ENCODE assay signal across 19 cellular contexts in genomic region chr6:22271044-22271443, GRCh38. TPM values are rescaled to one million over a fixed set of nuclear protein-coding genes. Genes with fewer than 3 reads are reported as not detected.
DNase-seq lines count a peak whose midpoint lies in the region; ATAC-seq and TF ChIP-seq lines count a peak whose summit lies in the region.
"Had no signal": no experiment of that assay in that cellular context is flagged by ENCODE, and none has a peak within 500 bp of the region (broad histone marks: within the 10 kb centered on the region; RNA-seq: fewer than 3 reads in every experiment).

No MANE protein-coding gene starts in this region.

- H3K4me3 ChIP-seq in Loucy (ENCODE audit: low read length, poor library complexity, severe bottlenecking) (peak overlapping the region; percentile 50), osteoblast (ENCODE audit: insufficient read depth, low read length) (no peak overlapping the region), ovary (no peak overlapping the region), left lung (no peak overlapping the region)
- H3K4me3 ChIP-seq: ascending aorta, gastroesophageal sphincter, HAP-1 had no signal

- H3K4me2 ChIP-seq in Loucy (ENCODE audit: low read depth, low read length, poor library complexity, severe bottlenecking) = peak overlapping the region; percentile 68
- no peak overlapping the region for H3K4me2 ChIP-seq in osteoblast (ENCODE audit: insufficient read depth, low read length)

- no peaks in the 10 kb centered on the region for H3K36me3 ChIP-seq in Loucy (ENCODE audit: insufficient read depth, low read length)
- H3K36me3 ChIP-seq in osteoblast (ENCODE audit: insufficient read depth, low read length) = no peaks in the 10 kb centered on the region
- no peaks in the 10 kb centered on the region for H3K36me3 ChIP-seq in ovary
- no peaks in the 10 kb centered on the region for H3K36me3 ChIP-seq in left lung
- H3K36me3 ChIP-seq: ascending aorta, gastroesophageal sphincter, HAP-1 had no signal

- no peak for TF ChIP-seq CTCF in Loucy (conservative IDR thresholded peaks at IDR 0.05; ENCODE audit: low read length)
- no peak for TF ChIP-seq CTCF in osteoblast (IDR thresholded peaks at IDR 0.05; ENCODE audit: extremely low read depth, low read depth, low read length)
- TF ChIP-seq CTCF in ovary (IDR thresholded peaks at IDR 0.05) = no peak
- no peak for TF ChIP-seq CTCF in left lung (IDR thresholded peaks at IDR 0.05)

- peaks cover 22% of the 10 kb centered on the region for H3K4me1 ChIP-seq in Loucy (ENCODE audit: insufficient read depth, low read length, poor library complexity, severe bottlenecking)
- no peaks in the 10 kb centered on the region for H3K4me1 ChIP-seq in osteoblast (ENCODE audit: insufficient read depth, low read length)
- no peaks in the 10 kb centered on the region for H3K4me1 ChIP-seq in ovary (ENCODE audit: insufficient read depth)
- no peaks in the 10 kb centered on the region for H3K4me1 ChIP-seq in left lung
- H3K4me1 ChIP-seq: ascending aorta, Caco-2, HAP-1 had no signal

- peak overlapping the region; percentile 24 for H3K9ac ChIP-seq in Loucy (ENCODE audit: low read depth, low read length, poor library complexity, severe bottlenecking)

- no peak for TF ChIP-seq EP300 in ovary (IDR thresholded peaks at IDR 0.05)

- H4K20me1 ChIP-seq in Loucy (ENCODE audit: insufficient read depth, low read length, poor library complexity, severe bottlenecking) (no peaks in the 10 kb centered on the region), osteoblast (ENCODE audit: insufficient read depth, low read length) (no peaks in the 10 kb centered on the region)

- no peaks in the 10 kb centered on the region for H3K79me2 ChIP-seq in Loucy (ENCODE audit: insufficient read depth, low read length)
- H3K79me2 ChIP-seq in osteoblast (ENCODE audit: insufficient read depth, low read length) = no peaks in the 10 kb centered on the region

- DNase-seq in osteoblast (ENCODE audit: insufficient read length, low spot score, missing footprints) (no peak), COR-L47 (lab: John Stamatoyannopoulos, UW) (no peak), ovary (no peak), COLO829 (ENCODE audit: low spot score) (no peak), left lung (no peak)
- DNase-seq: activated T-cell treated with anti-CD3 and anti-CD28 coated beads for 4 hours; Caco-2; effector CD4-positive, alpha-beta T cell; NCI-H2029 treated with DMSO at 0.1 percent for 48 hours had no signal

- H3K27ac ChIP-seq in osteoblast (ENCODE audit: low read depth, low read length) (no peak overlapping the region), ovary (no peak overlapping the region), left lung (no peak overlapping the region)
- H3K27ac ChIP-seq: ascending aorta, gastroesophageal sphincter had no signal

- H3K27me3 ChIP-seq in Loucy (ENCODE audit: insufficient read depth, low read length, poor library complexity, severe bottlenecking) (no peaks in the 10 kb centered on the region), osteoblast (ENCODE audit: insufficient read depth, low read length) (no peaks in the 10 kb centered on the region), ovary (no peaks in the 10 kb centered on the region), left lung (no peaks in the 10 kb centered on the region)
- H3K27me3 ChIP-seq: ascending aorta, gastroesophageal sphincter had no signal

- H3K9me2 ChIP-seq in Loucy (replicated peaks; ENCODE audit: low read depth, low read length) = no peaks in the 10 kb centered on the region

- TF ChIP-seq POLR2A in ovary (IDR thresholded peaks at IDR 0.05) = no peak

- H3F3A ChIP-seq in Loucy (ENCODE audit: low read depth) = no peaks in the 10 kb centered on the region

- ATAC-seq in GM18868 (IDR thresholded peaks at IDR 0.05; ENCODE audit: unreplicated experiment) = peak; percentile 91
- ATAC-seq in HG02870 (IDR thresholded peaks at IDR 0.05; ENCODE audit: unreplicated experiment) = peak; percentile 96
- ATAC-seq in left lung = no peak
- ATAC-seq: gastroesophageal sphincter had no signal

- whole genome bisulfite sequencing in ovary, 3 donors = 61 to 63% (median 63%) methylated on average over 6 of the region's 6 CpGs

- H2AFZ ChIP-seq in Loucy (ENCODE audit: low read length) (peak overlapping the region; percentile 82), osteoblast (ENCODE audit: low read length) (peak overlapping the region; percentile 21)

- H3K9me3 ChIP-seq in Loucy (ENCODE audit: insufficient read depth, low read depth, low read length) (no peaks in the 10 kb centered on the region), osteoblast (ENCODE audit: low read depth, low read length) (no peaks in the 10 kb centered on the region), ovary (no peaks in the 10 kb centered on the region), left lung (no peaks in the 10 kb centered on the region)
- H3K9me3 ChIP-seq: ascending aorta, Caco-2, gastroesophageal sphincter, HAP-1 had no signal

- intact Hi-C loops in ovary (cut with DNase I) = no loop called here
- intact Hi-C loops in left lung (cut with DNase I) = no loop called here

RNA-seq across cellular contexts. Expression of gene PRL, which starts 25.8 kb away (rescaled TPM):
- under 0.01 TPM in 1 of 2 replicates, not detected in the other for total RNA-seq in osteoblast
- total RNA-seq in ovary = under 1 TPM in 1 of 7 donors, not detected in 6; 0.22 TPM
- polyA plus RNA-seq in ovary = under 1 TPM; 0.08 to 0.58 TPM
- under 1 TPM in 1 of 2 donors, not detected in 1; 0.39 TPM for total RNA-seq in left lung
- total RNA-seq: ascending aorta, Caco-2, gastroesophageal sphincter, HT1080, kidney epithelial cell, RPMI7951 had no signal
- polyA plus RNA-seq: neural cell had no signal
